Comparison of ENCODE assay signal across 7 cellular contexts in genomic region chrX:153966841-153967535, GRCh38. TPM values are rescaled to one million over a fixed set of nuclear protein-coding genes. Genes with fewer than 3 reads are reported as not detected.
A peak's percentile ranks its signal among the peaks of the same experiment; 100 is the strongest.
DNase-seq lines count a peak whose midpoint lies in the region; ATAC-seq and TF ChIP-seq lines count a peak whose summit lies in the region.

No MANE protein-coding gene starts in this region.

- peak overlapping the region; percentile 18 for H3K4me3 ChIP-seq in iPS-15b (ENCODE audit: low read depth, low read length)

- H3K27me3 ChIP-seq in iPS-15b (ENCODE audit: control insufficient read depth, insufficient read depth, low read length): no peaks in the 10 kb centered on the region

- H3K36me3 ChIP-seq in iPS-15b (ENCODE audit: control insufficient read depth, insufficient read depth, low read length): peaks cover 27% of the 10 kb centered on the region

- peaks cover 3% of the 10 kb centered on the region for H3K4me1 ChIP-seq in iPS-15b (ENCODE audit: control insufficient read depth, insufficient read depth, low read length)

- no peaks in the 10 kb centered on the region for H3K9me3 Mint-ChIP-seq in IgD-negative memory B cell
- no peaks in the 10 kb centered on the region for H3K9me3 Mint-ChIP-seq in activated CD8-positive, alpha-beta T cell treated with anti-CD3 and anti-CD28 coated beads for 36 hours
- no peaks in the 10 kb centered on the region for H3K9me3 Mint-ChIP-seq in stimulated activated naive B cell treated with anti-CD40 and anti-IgM and Interleukin-4, amounts not matched to agents 10 μg/mL and 1 μg/mL and 100 μg/mL, for 72 hours
- no peaks in the 10 kb centered on the region for H3K9me3 Mint-ChIP-seq in MCF 10A (ENCODE audit: unreplicated experiment)

- CTCF ChIA-PET in activated CD8-positive, alpha-beta T cell treated with anti-CD3 and anti-CD28 coated beads for 36 hours (lab: Charles Lee): interaction anchor here (0.7 to 4.4 kb wide), 7 partner anchors 14 to 203 kb away, joined by 3 to 40 read pairs (median 5); partner anchors contain the start of genes NAA10 and PLXNB3
- CTCF ChIA-PET in MCF 10A (lab: Yijun Ruan, JAX): interaction anchor here (1.0 to 5.2 kb wide), 6 partner anchors 10 to 636 kb away, joined by 3 to 50 read pairs (median 4); partner anchors contain the start of gene RENBP

- H3K36me3 Mint-ChIP-seq in IgD-negative memory B cell (no peaks in the 10 kb centered on the region), MCF 10A (ENCODE audit: insufficient read depth, unreplicated experiment) (peaks cover 20% of the 10 kb centered on the region)
- peaks cover 50% of the 10 kb centered on the region for H3K36me3 Mint-ChIP-seq in activated CD8-positive, alpha-beta T cell treated with anti-CD3 and anti-CD28 coated beads for 36 hours (ENCODE audit: low read depth)
- peaks cover 28 to 47% of the 10 kb centered on the region in 2 donors for H3K36me3 Mint-ChIP-seq in stimulated activated naive B cell treated with anti-CD40 and anti-IgM and Interleukin-4, amounts not matched to agents 10 μg/mL and 1 μg/mL and 100 μg/mL, for 72 hours

- H3K4me1 Mint-ChIP-seq in IgD-negative memory B cell: peaks cover 21 to 27% (median 24%) of the 10 kb centered on the region in 3 donors
- peaks cover 21% of the 10 kb centered on the region for H3K4me1 Mint-ChIP-seq in activated CD8-positive, alpha-beta T cell treated with anti-CD3 and anti-CD28 coated beads for 36 hours (ENCODE audit: low read depth)
- peaks cover 29 to 36% of the 10 kb centered on the region in 2 donors for H3K4me1 Mint-ChIP-seq in stimulated activated naive B cell treated with anti-CD40 and anti-IgM and Interleukin-4, amounts not matched to agents 10 μg/mL and 1 μg/mL and 100 μg/mL, for 72 hours
- H3K4me1 Mint-ChIP-seq in MCF 10A (ENCODE audit: insufficient read depth, unreplicated experiment): peaks cover 19% of the 10 kb centered on the region

- H3K9me3 ChIP-seq in iPS-15b (ENCODE audit: control insufficient read depth, insufficient read depth, low read length): peaks cover 4% of the 10 kb centered on the region

- ATAC-seq in activated CD8-positive, alpha-beta T cell treated with anti-CD3 and anti-CD28 coated beads for 36 hours: peak; percentile 46
- ATAC-seq in stimulated activated naive B cell treated with anti-CD40 and anti-IgM and Interleukin-4, amounts not matched to agents 10 μg/mL and 1 μg/mL and 100 μg/mL, for 72 hours (replicated peaks): no peak
- ATAC-seq in GM21367 (IDR thresholded peaks at IDR 0.05; ENCODE audit: unreplicated experiment): no peak

- peak; percentile 81 for DNase-seq in activated CD8-positive, alpha-beta T cell treated with anti-CD3 and anti-CD28 coated beads for 36 hours
- no peak for DNase-seq in stimulated activated naive B cell treated with anti-CD40 and anti-IgM and Interleukin-4, amounts not matched to agents 10 μg/mL and 1 μg/mL and 100 μg/mL, for 72 hours
- DNase-seq in cerebellar nuclear complex (lab: John Stamatoyannopoulos, UW) (no peak), MCF 10A (ENCODE audit: unreplicated experiment) (no peak)

- no peak for TF ChIP-seq CTCF in activated CD8-positive, alpha-beta T cell treated with anti-CD3 and anti-CD28 coated beads for 36 hours (IDR thresholded peaks at IDR 0.05)
- TF ChIP-seq CTCF in MCF 10A (IDR thresholded peaks at IDR 0.05; ENCODE audit: unreplicated experiment): no peak

- peak overlapping the region; percentile 90 to 100 (median 100) for H3K4me3 Mint-ChIP-seq in IgD-negative memory B cell
- peak overlapping the region; percentile 93 for H3K4me3 Mint-ChIP-seq in activated CD8-positive, alpha-beta T cell treated with anti-CD3 and anti-CD28 coated beads for 36 hours
- H3K4me3 Mint-ChIP-seq in stimulated activated naive B cell treated with anti-CD40 and anti-IgM and Interleukin-4, amounts not matched to agents 10 μg/mL and 1 μg/mL and 100 μg/mL, for 72 hours: peak overlapping the region; percentile 86 to 98
- no peak overlapping the region for H3K4me3 Mint-ChIP-seq in MCF 10A (ENCODE audit: unreplicated experiment)

- no TSS peak for BruUV-seq in MCF 10A (replicated peaks; lab: Mats Ljungman, UMichigan)

- no peaks in the 10 kb centered on the region for H3K27me3 Mint-ChIP-seq in IgD-negative memory B cell
- H3K27me3 Mint-ChIP-seq in activated CD8-positive, alpha-beta T cell treated with anti-CD3 and anti-CD28 coated beads for 36 hours: no peaks in the 10 kb centered on the region
- no peaks in the 10 kb centered on the region for H3K27me3 Mint-ChIP-seq in stimulated activated naive B cell treated with anti-CD40 and anti-IgM and Interleukin-4, amounts not matched to agents 10 μg/mL and 1 μg/mL and 100 μg/mL, for 72 hours
- no peaks in the 10 kb centered on the region for H3K27me3 Mint-ChIP-seq in MCF 10A (ENCODE audit: insufficient read depth, unreplicated experiment)

- peak overlapping the region; percentile 54 for H3K9ac ChIP-seq in iPS-15b (ENCODE audit: low read depth, low read length)

- POLR2A ChIA-PET in activated CD8-positive, alpha-beta T cell treated with anti-CD3 and anti-CD28 coated beads for 36 hours (lab: Charles Lee): interaction anchor here (0.5 to 12.0 kb wide), 10 partner anchors 8 to 431 kb away, joined by 3 to 105 read pairs (median 5); partner anchors contain the start of genes ARHGAP4, NAA10 and RPL10
- POLR2A ChIA-PET in MCF 10A (lab: Yijun Ruan, JAX): interaction anchor here (0.7 kb wide), 1 partner anchor 173 kb away, joined by 3 read pairs; the partner anchor contains the start of genes IDH3G and SSR4

- peak overlapping the region; percentile 70 to 93 (median 72) for H3K27ac Mint-ChIP-seq in IgD-negative memory B cell
- peak overlapping the region; percentile 95 for H3K27ac Mint-ChIP-seq in activated CD8-positive, alpha-beta T cell treated with anti-CD3 and anti-CD28 coated beads for 36 hours
- peak overlapping the region; percentile 89 for H3K27ac Mint-ChIP-seq in stimulated activated naive B cell treated with anti-CD40 and anti-IgM and Interleukin-4, amounts not matched to agents 10 μg/mL and 1 μg/mL and 100 μg/mL, for 72 hours
- no peak overlapping the region for H3K27ac Mint-ChIP-seq in MCF 10A (ENCODE audit: low read depth, unreplicated experiment)

- intact Hi-C loops in activated CD8-positive, alpha-beta T cell treated with anti-CD3 and anti-CD28 coated beads for 36 hours (cut with micrococcal nuclease): no loop called here
- intact Hi-C loops in MCF 10A (cut with micrococcal nuclease): no loop called here

RNA-seq across cellular contexts. Expression of gene HCFC1, which starts 4.6 kb away (rescaled TPM):
- 12.2 TPM for polyA plus RNA-seq in IgD-negative memory B cell
- 100 to 1,000 TPM; 115 to 116 TPM for total RNA-seq in activated CD8-positive, alpha-beta T cell treated with anti-CD3 and anti-CD28 coated beads for 36 hours
- total RNA-seq in MCF 10A (2022): 40.3 and 44.5 TPM in 2 replicates

RNA-seq across cellular contexts. Expression of gene TMEM187, which starts 5.6 kb away (rescaled TPM):
- 7.1 TPM for polyA plus RNA-seq in IgD-negative memory B cell
- total RNA-seq in activated CD8-positive, alpha-beta T cell treated with anti-CD3 and anti-CD28 coated beads for 36 hours: 1 to 10 TPM; 4.4 to 4.5 TPM
- total RNA-seq in MCF 10A (2022): 9.3 and 10.9 TPM in 2 replicates

RNA-seq across cellular contexts. Expression of gene RENBP, which starts 22.5 kb away (rescaled TPM):
- polyA plus RNA-seq in IgD-negative memory B cell: 1.2 TPM
- 10 to 100 TPM; 14.3 to 15.8 TPM for total RNA-seq in activated CD8-positive, alpha-beta T cell treated with anti-CD3 and anti-CD28 coated beads for 36 hours
- total RNA-seq in MCF 10A (2022): 0.23 TPM in 1 of 2 replicates, not detected in the other

RNA-seq across cellular contexts. Expression of gene NAA10, which starts 32.2 kb away (rescaled TPM):
- 91.4 TPM for polyA plus RNA-seq in IgD-negative memory B cell
- total RNA-seq in activated CD8-positive, alpha-beta T cell treated with anti-CD3 and anti-CD28 coated beads for 36 hours: 100 to 1,000 TPM; 123 to 136 TPM
- 166 and 196 TPM in 2 replicates for total RNA-seq in MCF 10A (2022)

RNA-seq across cellular contexts. Expression of gene ARHGAP4, which starts 40.9 kb away (rescaled TPM):
- 123 TPM for polyA plus RNA-seq in IgD-negative memory B cell
- total RNA-seq in activated CD8-positive, alpha-beta T cell treated with anti-CD3 and anti-CD28 coated beads for 36 hours: 100 to 1,000 TPM; 128 to 130 TPM
- total RNA-seq in MCF 10A (2022): 2.3 and 2.6 TPM in 2 replicates

Comparison
In these comparisons a context has a peak if more than half of its experiments do, and no peak if none do; other contexts are left out.
1. RNA of gene RENBP, which starts 22.5 kb away (total RNA-seq): 14.3 to 15.8 TPM in activated CD8-positive, alpha-beta T cell treated with anti-CD3 and anti-CD28 coated beads for 36 hours; 0.23 TPM in MCF 10A; every median in the first group is over 10 times any median in the second.